ENCODE assay signal across 27 cellular contexts in the genomic region with DNA sequence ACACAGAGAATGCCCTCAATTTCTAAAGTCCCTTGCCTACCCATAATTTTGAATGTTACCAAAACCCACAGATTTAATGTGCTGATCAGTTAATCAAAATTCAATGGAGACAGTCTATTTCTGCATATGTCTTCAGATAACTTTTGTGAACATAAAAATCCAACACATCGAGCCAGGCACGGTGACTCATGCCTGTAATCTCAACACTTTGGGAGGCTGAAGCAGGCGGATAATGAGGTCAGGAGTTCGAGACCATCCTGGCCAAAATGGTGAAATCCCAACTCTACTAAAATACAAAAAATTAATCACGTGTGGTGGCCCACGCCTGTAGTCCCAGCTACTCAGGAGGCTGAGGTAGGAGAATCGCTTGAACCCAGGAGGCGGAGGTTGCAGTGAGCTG.
"Had no signal": no experiment of that assay in that cellular context is flagged by ENCODE, and none has a peak within 500 bp of the region (broad histone marks: within the 10 kb centered on the region; RNA-seq: fewer than 3 reads in every experiment).

No MANE protein-coding gene starts in this region.

- ATAC-seq: right cardiac atrium, T-helper 17 cell had no signal

- H3K27me3 Mint-ChIP-seq: activated CD4-positive, alpha-beta memory T cell treated with anti-CD3 and anti-CD28 coated beads, Interleukin-2, amount 10 ng/mL, durations not matched to agents 7 days and 5 days; activated CD4-positive, alpha-beta T cell treated with anti-CD3 and anti-CD28 coated beads, Interleukin-2, amount 10 ng/mL, durations not matched to agents 7 days and 5 days; activated naive CD4-positive, alpha-beta T cell treated with anti-CD3 and anti-CD28 coated beads, Interleukin-2, amount 10 ng/mL, durations not matched to agents 7 days and 5 days; activated naive CD8-positive, alpha-beta T cell treated with anti-CD3 and anti-CD28 coated beads, Interleukin-2, amount 10 ng/mL, durations not matched to agents 7 days and 5 days; activated T-cell treated with anti-CD3 and anti-CD28 coated beads, Interleukin-2, amount 50 U/mL, for 24 hours; central memory CD8-positive, alpha-beta T cell; T-helper 17 cell had no signal

- H3K36me3 ChIP-seq: breast epithelium, colonic mucosa, esophagus squamous epithelium, left ventricle myocardium inferior, spleen, suprapubic skin, transverse colon had no signal

- H3K36me3 Mint-ChIP-seq: activated naive CD4-positive, alpha-beta T cell treated with anti-CD3 and anti-CD28 coated beads, Interleukin-2, amount 10 ng/mL, durations not matched to agents 7 days and 5 days had no signal

- DNase-seq: activated CD4-positive, alpha-beta memory T cell treated with anti-CD3 and anti-CD28 coated beads, Interleukin-2, amount 10 ng/mL, durations not matched to agents 7 days and 5 days; activated CD4-positive, alpha-beta T cell treated with anti-CD3 and anti-CD28 coated beads, Interleukin-2, amount 10 ng/mL, durations not matched to agents 7 days and 5 days; activated CD4-positive, CD25-positive, alpha-beta regulatory T cell treated with anti-CD3 and anti-CD28 coated beads, Interleukin-2, amount 50 U/mL, for 72 hours; activated CD8-positive, alpha-beta memory T cell treated with anti-CD3 and anti-CD28 coated beads, Interleukin-2, amount 50 U/mL, for 48 hours; activated gamma-delta T cell; activated naive CD4-positive, alpha-beta T cell treated with anti-CD3 and anti-CD28 coated beads, Interleukin-2, amount 10 ng/mL, durations not matched to agents 7 days and 5 days; activated naive CD8-positive, alpha-beta T cell treated with anti-CD3 and anti-CD28 coated beads, Interleukin-2, amount 10 ng/mL, durations not matched to agents 7 days and 5 days; activated T-cell treated with anti-CD3 and anti-CD28 coated beads, Interleukin-2, amount 50 U/mL, for 24 hours; amygdala; colonic mucosa; effector CD8-positive, alpha-beta T cell; esophagus squamous epithelium; left ventricle myocardium inferior; mesendoderm; posterior cingulate gyrus; right cardiac atrium; spleen; stimulated activated naive CD4-positive, alpha-beta T cell; T-helper 17 cell; T1000; transverse colon had no signal

- H3K27me3 ChIP-seq: breast epithelium, colonic mucosa, esophagus squamous epithelium, spleen, suprapubic skin, transverse colon had no signal

- H3K27ac Mint-ChIP-seq: activated CD4-positive, alpha-beta memory T cell treated with anti-CD3 and anti-CD28 coated beads, Interleukin-2, amount 10 ng/mL, durations not matched to agents 7 days and 5 days; activated CD4-positive, alpha-beta T cell treated with anti-CD3 and anti-CD28 coated beads, Interleukin-2, amount 10 ng/mL, durations not matched to agents 7 days and 5 days; activated naive CD4-positive, alpha-beta T cell treated with anti-CD3 and anti-CD28 coated beads, Interleukin-2, amount 10 ng/mL, durations not matched to agents 7 days and 5 days; activated naive CD8-positive, alpha-beta T cell treated with anti-CD3 and anti-CD28 coated beads, Interleukin-2, amount 10 ng/mL, durations not matched to agents 7 days and 5 days; activated T-cell treated with anti-CD3 and anti-CD28 coated beads, Interleukin-2, amount 50 U/mL, for 24 hours; nephron; T-helper 17 cell had no signal

- H3K4me1 ChIP-seq: breast epithelium, colonic mucosa, esophagus squamous epithelium, suprapubic skin had no signal

- H3K4me3 Mint-ChIP-seq: activated CD4-positive, alpha-beta memory T cell treated with anti-CD3 and anti-CD28 coated beads, Interleukin-2, amount 10 ng/mL, durations not matched to agents 7 days and 5 days; activated CD4-positive, alpha-beta T cell treated with anti-CD3 and anti-CD28 coated beads, Interleukin-2, amount 10 ng/mL, durations not matched to agents 7 days and 5 days; activated naive CD4-positive, alpha-beta T cell treated with anti-CD3 and anti-CD28 coated beads, Interleukin-2, amount 10 ng/mL, durations not matched to agents 7 days and 5 days; activated naive CD8-positive, alpha-beta T cell treated with anti-CD3 and anti-CD28 coated beads, Interleukin-2, amount 10 ng/mL, durations not matched to agents 7 days and 5 days; activated T-cell treated with anti-CD3 and anti-CD28 coated beads, Interleukin-2, amount 50 U/mL, for 24 hours; central memory CD8-positive, alpha-beta T cell; nephron; T-helper 17 cell had no signal

- H3K9me3 ChIP-seq: breast epithelium, colonic mucosa, esophagus squamous epithelium, spleen, suprapubic skin, transverse colon had no signal

- H3K4me3 ChIP-seq: breast epithelium, colonic mucosa, esophagus squamous epithelium, left ventricle myocardium inferior, lung, spleen, suprapubic skin, transverse colon had no signal

- H3K9me3 Mint-ChIP-seq: activated CD4-positive, alpha-beta memory T cell treated with anti-CD3 and anti-CD28 coated beads, Interleukin-2, amount 10 ng/mL, durations not matched to agents 7 days and 5 days; activated CD4-positive, alpha-beta T cell treated with anti-CD3 and anti-CD28 coated beads, Interleukin-2, amount 10 ng/mL, durations not matched to agents 7 days and 5 days; activated naive CD4-positive, alpha-beta T cell treated with anti-CD3 and anti-CD28 coated beads, Interleukin-2, amount 10 ng/mL, durations not matched to agents 7 days and 5 days; activated T-cell treated with anti-CD3 and anti-CD28 coated beads, Interleukin-2, amount 50 U/mL, for 24 hours; central memory CD8-positive, alpha-beta T cell; nephron had no signal

- H3K4me1 Mint-ChIP-seq: activated CD4-positive, alpha-beta memory T cell treated with anti-CD3 and anti-CD28 coated beads, Interleukin-2, amount 10 ng/mL, durations not matched to agents 7 days and 5 days; activated CD4-positive, alpha-beta T cell treated with anti-CD3 and anti-CD28 coated beads, Interleukin-2, amount 10 ng/mL, durations not matched to agents 7 days and 5 days; activated naive CD4-positive, alpha-beta T cell treated with anti-CD3 and anti-CD28 coated beads, Interleukin-2, amount 10 ng/mL, durations not matched to agents 7 days and 5 days; central memory CD8-positive, alpha-beta T cell; nephron; T-helper 17 cell had no signal

- H3K27ac ChIP-seq: breast epithelium, colonic mucosa, epithelial cell of prostate, esophagus squamous epithelium, left ventricle myocardium inferior, spleen, suprapubic skin, transverse colon had no signal
